In the genomic region with DNA sequence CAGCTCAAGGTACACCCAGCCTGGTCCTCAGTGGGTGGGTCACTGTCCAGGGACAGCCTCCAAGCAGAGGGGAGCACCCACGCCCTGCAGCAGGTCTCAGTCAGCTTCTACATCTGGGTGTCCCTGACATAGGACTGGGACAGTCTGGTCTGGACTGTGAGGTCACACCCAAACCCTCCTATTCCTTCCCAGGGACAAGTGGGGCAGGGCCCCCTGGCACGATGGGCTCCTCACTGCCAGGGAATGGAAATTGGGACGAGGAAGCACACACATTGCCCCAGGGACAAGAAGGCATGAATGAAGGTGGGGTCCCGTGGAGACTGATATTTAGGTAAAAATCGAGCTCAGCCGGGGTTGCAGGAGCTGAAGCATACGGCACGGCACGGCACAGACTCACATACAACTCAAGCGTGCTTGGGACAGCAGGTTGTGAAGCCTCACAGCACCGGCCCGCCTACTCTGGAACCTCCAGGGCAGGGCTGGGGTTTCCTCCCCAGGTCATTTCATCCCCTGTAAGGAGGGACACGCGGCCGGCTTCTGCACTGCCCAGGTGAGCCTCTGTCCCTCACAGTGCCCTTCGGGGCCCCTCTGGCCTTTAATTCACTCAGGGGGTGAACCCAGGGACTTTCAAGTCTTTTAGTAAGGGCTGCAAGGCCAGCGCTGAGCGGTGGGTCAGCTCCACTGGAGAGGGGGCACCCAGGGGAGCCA, we compare ENCODE assay signal across 18 cellular contexts. TPM values are rescaled to one million over a fixed set of nuclear protein-coding genes. Genes with fewer than 3 reads are reported as not detected.
DNase-seq lines count a peak whose midpoint lies in the region; ATAC-seq and TF ChIP-seq lines count a peak whose summit lies in the region.
"Had no signal": no experiment of that assay in that cellular context is flagged by ENCODE, and none has a peak within 500 bp of the region (broad histone marks: within the 10 kb centered on the region; RNA-seq: fewer than 3 reads in every experiment).

No MANE protein-coding gene starts in this region.

- peaks cover 35% of the 10 kb centered on the region for H3K27me3 Mint-ChIP-seq in activated naive CD8-positive, alpha-beta T cell
- peaks cover 78% of the 10 kb centered on the region for H3K27me3 Mint-ChIP-seq in activated naive CD8-positive, alpha-beta T cell treated with anti-CD3 and anti-CD28 coated beads for 36 hours
- peaks cover 82% of the 10 kb centered on the region for H3K27me3 Mint-ChIP-seq in WTC11 (ENCODE audit: low read depth)
- H3K27me3 Mint-ChIP-seq in naive thymus-derived CD8-positive, alpha-beta T cell, result peaks cover 35 to 79% (median 50%) of the 10 kb centered on the region in 5 donors

- TF ChIP-seq CTCF in WTC11 (IDR thresholded peaks at IDR 0.05) (no peak), GM13977 (IDR thresholded peaks at IDR 0.05; ENCODE audit: extremely low read depth, insufficient read depth, missing control alignments) (no peak)

- no peak overlapping the region for H3K27ac Mint-ChIP-seq in activated naive CD8-positive, alpha-beta T cell
- no peak overlapping the region for H3K27ac Mint-ChIP-seq in activated naive CD8-positive, alpha-beta T cell treated with anti-CD3 and anti-CD28 coated beads for 36 hours
- H3K27ac Mint-ChIP-seq in WTC11, result no peak overlapping the region
- H3K27ac Mint-ChIP-seq in naive thymus-derived CD8-positive, alpha-beta T cell, result peak overlapping the region in 4 of 10 donors; percentile 14 to 79 (median 58)
- H3K27ac Mint-ChIP-seq: activated CD4-positive, alpha-beta T cell treated with anti-CD3 and anti-CD28 coated beads, Interleukin-2, amount 10 ng/mL, durations not matched to agents 7 days and 5 days; dendritic cell treated with granulocyte-macrophage colony-stimulating factor and Interleukin-4, amounts not matched to agents 40 ng/mL and 50 ng/mL, for 4 days; HFFc6 had no signal

- in situ Hi-C loops in GM13977 (cut with MboI; ENCODE audit: low pct_unique_long_range_greater_than_20kb, low sequenced_read_pairs, unreplicated experiment), result loop anchor here (25.0 kb wide), 1 partner anchor 205 kb away; a partner anchor contains a TSS

- H3K4me1 Mint-ChIP-seq in activated naive CD8-positive, alpha-beta T cell (ENCODE audit: low read depth), result peaks cover 36% of the 10 kb centered on the region
- peaks cover 23% of the 10 kb centered on the region for H3K4me1 Mint-ChIP-seq in activated naive CD8-positive, alpha-beta T cell treated with anti-CD3 and anti-CD28 coated beads for 36 hours
- H3K4me1 Mint-ChIP-seq in WTC11, result peaks cover 49% of the 10 kb centered on the region
- H3K4me1 Mint-ChIP-seq in naive thymus-derived CD8-positive, alpha-beta T cell, result peaks cover 22 to 76% (median 39%) of the 10 kb centered on the region in 4 donors

- no peaks in the 10 kb centered on the region for H3K9me3 Mint-ChIP-seq in activated naive CD8-positive, alpha-beta T cell (ENCODE audit: low read depth)
- no peaks in the 10 kb centered on the region for H3K9me3 Mint-ChIP-seq in activated naive CD8-positive, alpha-beta T cell treated with anti-CD3 and anti-CD28 coated beads for 36 hours
- no peaks in the 10 kb centered on the region for H3K9me3 Mint-ChIP-seq in WTC11
- no peaks in the 10 kb centered on the region for H3K9me3 Mint-ChIP-seq in naive thymus-derived CD8-positive, alpha-beta T cell
- H3K9me3 Mint-ChIP-seq: activated CD4-positive, alpha-beta T cell treated with anti-CD3 and anti-CD28 coated beads, Interleukin-2, amount 10 ng/mL, durations not matched to agents 7 days and 5 days; CD4-positive, alpha-beta memory T cell; dendritic cell treated with granulocyte-macrophage colony-stimulating factor and Interleukin-4, amounts not matched to agents 40 ng/mL and 50 ng/mL, for 4 days; HFFc6 had no signal

- no peak for ATAC-seq in WTC11
- ATAC-seq in naive thymus-derived CD8-positive, alpha-beta T cell, result no peak

- CTCF ChIA-PET in WTC11 (lab: Charles Lee), result interaction anchor here (1.1 to 5.4 kb wide), 6 partner anchors 24 to 119 kb away, joined by 3 to 71 read pairs (median 6); no protein-coding TSS in a partner anchor

- H3K36me3 Mint-ChIP-seq in activated naive CD8-positive, alpha-beta T cell, result no peaks in the 10 kb centered on the region
- no peaks in the 10 kb centered on the region for H3K36me3 Mint-ChIP-seq in activated naive CD8-positive, alpha-beta T cell treated with anti-CD3 and anti-CD28 coated beads for 36 hours
- 0 out of 2 replicates have a peak, but pooled peaks cover 2% of the 10 kb centered on the region for H3K36me3 Mint-ChIP-seq in WTC11
- no peaks in the 10 kb centered on the region for H3K36me3 Mint-ChIP-seq in naive thymus-derived CD8-positive, alpha-beta T cell
- H3K36me3 Mint-ChIP-seq: CD4-positive, alpha-beta memory T cell had no signal

- POLR2A ChIA-PET in WTC11 (lab: Charles Lee), result interaction anchor here (0.6 kb wide), 1 partner anchor 127 kb away, joined by 3 read pairs; no protein-coding TSS in a partner anchor
- POLR2A ChIA-PET in naive thymus-derived CD8-positive, alpha-beta T cell (lab: Charles Lee), result no interaction called here

- DNase-seq in activated naive CD8-positive, alpha-beta T cell treated with anti-CD3 and anti-CD28 coated beads for 36 hours, result no peak
- DNase-seq in WTC11 (ENCODE audit: low spot score) (no peak), NCI-H2227 treated with DMSO at 0.1 percent for 48 hours (lab: John Stamatoyannopoulos, UW) (no peak), kidney glomerular epithelial cell (lab: John Stamatoyannopoulos, UW) (no peak), GM13977 (ENCODE audit: low spot score) (no peak)
- no peak for DNase-seq in naive thymus-derived CD8-positive, alpha-beta T cell
- no peak for DNase-seq in effector CD4-positive, alpha-beta T cell
- DNase-seq: activated CD4-positive, alpha-beta T cell treated with anti-CD3 and anti-CD28 coated beads, Interleukin-2, amount 10 ng/mL, durations not matched to agents 7 days and 5 days; GF-D8; HFFc6; KBM-7; NCI-H146; NCI-H2171; NCI-H526; SW 1271 had no signal

- H3K4me3 Mint-ChIP-seq in activated naive CD8-positive, alpha-beta T cell, result peak overlapping the region; percentile 38
- H3K4me3 Mint-ChIP-seq in activated naive CD8-positive, alpha-beta T cell treated with anti-CD3 and anti-CD28 coated beads for 36 hours, result no peak overlapping the region
- peak overlapping the region; percentile 63; the same call in 1 of the 2 replicates for H3K4me3 Mint-ChIP-seq in WTC11
- peak overlapping the region in 7 of 10 donors; percentile 40 to 89 (median 69) for H3K4me3 Mint-ChIP-seq in naive thymus-derived CD8-positive, alpha-beta T cell
- H3K4me3 Mint-ChIP-seq: activated CD4-positive, alpha-beta T cell treated with anti-CD3 and anti-CD28 coated beads, Interleukin-2, amount 10 ng/mL, durations not matched to agents 7 days and 5 days; dendritic cell treated with granulocyte-macrophage colony-stimulating factor and Interleukin-4, amounts not matched to agents 40 ng/mL and 50 ng/mL, for 4 days; HFFc6 had no signal

TF ChIP-seq in WTC11, 78 proteins besides CTCF, POLR2A, EP300 and RAD21:
- TF ChIP-seq, protein P1, sequence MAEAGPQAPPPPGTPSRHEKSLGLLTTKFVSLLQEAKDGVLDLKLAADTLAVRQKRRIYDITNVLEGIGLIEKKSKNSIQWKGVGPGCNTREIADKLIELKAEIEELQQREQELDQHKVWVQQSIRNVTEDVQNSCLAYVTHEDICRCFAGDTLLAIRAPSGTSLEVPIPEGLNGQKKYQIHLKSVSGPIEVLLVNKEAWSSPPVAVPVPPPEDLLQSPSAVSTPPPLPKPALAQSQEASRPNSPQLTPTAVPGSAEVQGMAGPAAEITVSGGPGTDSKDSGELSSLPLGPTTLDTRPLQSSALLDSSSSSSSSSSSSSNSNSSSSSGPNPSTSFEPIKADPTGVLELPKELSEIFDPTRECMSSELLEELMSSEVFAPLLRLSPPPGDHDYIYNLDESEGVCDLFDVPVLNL (CRISPR knock-in tag; IDR thresholded peaks at IDR 0.05; ENCODE audit: borderline replicate concordance, low read depth), result 0 out of 2 replicates have a peak, but pooled peaks have one; percentile 30
- TF ChIP-seq, protein P2, sequence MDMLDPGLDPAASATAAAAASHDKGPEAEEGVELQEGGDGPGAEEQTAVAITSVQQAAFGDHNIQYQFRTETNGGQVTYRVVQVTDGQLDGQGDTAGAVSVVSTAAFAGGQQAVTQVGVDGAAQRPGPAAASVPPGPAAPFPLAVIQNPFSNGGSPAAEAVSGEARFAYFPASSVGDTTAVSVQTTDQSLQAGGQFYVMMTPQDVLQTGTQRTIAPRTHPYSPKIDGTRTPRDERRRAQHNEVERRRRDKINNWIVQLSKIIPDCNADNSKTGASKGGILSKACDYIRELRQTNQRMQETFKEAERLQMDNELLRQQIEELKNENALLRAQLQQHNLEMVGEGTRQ (CRISPR knock-in tag; IDR thresholded peaks at IDR 0.05), result no peak
TF ChIP-seq in WTC11: peak in this region for 1.

RNA-seq across cellular contexts. Expression of a gene that starts 3.5 kb away (rescaled TPM):
- under 1 TPM; 0.21 to 0.26 TPM for total RNA-seq in activated naive CD8-positive, alpha-beta T cell treated with anti-CD3 and anti-CD28 coated beads for 36 hours
- total RNA-seq in WTC11 (2021), result 2.8 to 4.0 TPM (median 3.6 TPM) in 3 replicates
- 1 to 10 TPM; 1.2 to 1.6 TPM for total RNA-seq in naive thymus-derived CD8-positive, alpha-beta T cell
- under 1 TPM in 2 of 3 donors, not detected in 1; 0.20 to 0.91 TPM for polyA plus RNA-seq in naive thymus-derived CD8-positive, alpha-beta T cell

RNA-seq across cellular contexts. Expression of a gene that starts 20.8 kb away (rescaled TPM):
- 1 to 10 TPM; 6.0 to 6.3 TPM for total RNA-seq in activated naive CD8-positive, alpha-beta T cell treated with anti-CD3 and anti-CD28 coated beads for 36 hours
- 24.8 to 30.5 TPM (median 25.4 TPM) in 3 replicates for total RNA-seq in WTC11 (2021)
- 1 to 10 TPM; 3.0 to 3.5 TPM for total RNA-seq in naive thymus-derived CD8-positive, alpha-beta T cell
- not detected for polyA plus RNA-seq in naive thymus-derived CD8-positive, alpha-beta T cell
- total RNA-seq: activated CD4-positive, alpha-beta T cell treated with anti-CD3 and anti-CD28 coated beads, Interleukin-2, amount 10 ng/mL, durations not matched to agents 7 days and 5 days had no signal
